ENCODE assay signal across 12 cellular contexts in genomic region chr19:13526552-13526951, GRCh38. TPM values are rescaled to one million over a fixed set of nuclear protein-coding genes. Genes with fewer than 3 reads are reported as not detected.
DNase-seq lines count a peak whose midpoint lies in the region; ATAC-seq, FAIRE-seq and TF ChIP-seq lines count a peak whose summit lies in the region.
"Had no signal": no experiment of that assay in that cellular context is flagged by ENCODE, and none has a peak within 500 bp of the region (broad histone marks: within the 10 kb centered on the region; RNA-seq: fewer than 3 reads in every experiment).

No MANE protein-coding gene starts in this region.

- POLR2A ChIA-PET in AG04450 (lab: Yijun Ruan, JAX) (no interaction called here), H1 (lab: Charles Lee; ENCODE audit: partially characterized antibody) (no interaction called here)

- no peaks in the 10 kb centered on the region for H4K20me1 ChIP-seq in H1 (replicated peaks in 1 of 2; ENCODE audit: control insufficient read depth in 1 of 2, insufficient read depth in 2 of 2, low read length in 2 of 2)

- 14% methylated on average over 2 of the region's 2 CpGs; no CpG with 5 or more reads in 1 of the 2 experiments for WGBS in H1 (ENCODE audit: extremely low coverage in 1 of 2, insufficient coverage in 1 of 2, insufficient read length in 1 of 2, insufficient replicate concordance in 2 of 2, low coverage in 1 of 2, low lambda C conversion rate in 2 of 2, missing lambda C conversion rate in 1 of 2), 2 experiments
- WGBS in spleen, 5 donors, result 8 to 25% (median 15%) methylated on average over 2 of the region's 2 CpGs

- no peak overlapping the region for H2AFZ ChIP-seq in H1 (ENCODE audit: low read length)

- H3K79me1 ChIP-seq in H1 (ENCODE audit: low read depth, low read length), result no peaks in the 10 kb centered on the region

- ATAC-seq in HG03135 (IDR thresholded peaks at IDR 0.05; ENCODE audit: unreplicated experiment) (no peak), HG02798 (IDR thresholded peaks at IDR 0.05; ENCODE audit: poor library complexity, unreplicated experiment) (no peak)
- ATAC-seq: esophagus mucosa, right cardiac atrium had no signal

- no peak overlapping the region for H3K9ac ChIP-seq in H1 (replicated peaks in 1 of 4; ENCODE audit: extremely low read depth in 1 of 4, low read depth in 3 of 4, low read length in 3 of 4)

- no peak overlapping the region for H3K23ac ChIP-seq in H1 (ENCODE audit: insufficient read length)

- H3K4me3 ChIP-seq in AG04450 (ENCODE audit: low read depth, low read length) (no peak overlapping the region), H1 (ENCODE audit: extremely low read depth in 1 of 4, insufficient read depth in 2 of 4, low read depth in 3 of 4, low read length in 4 of 4) (no peak overlapping the region), spleen (no peak overlapping the region)

- FAIRE-seq in D721Med (lab: Jason Lieb, UNC), result no peak
- FAIRE-seq in H1 (lab: Jason Lieb, UNC), result peak; percentile 97

- no peak for TF ChIP-seq EP300 in H1 (IDR thresholded peaks at IDR 0.05; ENCODE audit: borderline replicate concordance in 1 of 2, low read depth in 2 of 2, low read length in 2 of 2)

- no peak overlapping the region for H2BK20ac ChIP-seq in H1 (ENCODE audit: low read length)

- no peak overlapping the region for H3K14ac ChIP-seq in H1 (ENCODE audit: insufficient read length)

- H3K9me3 ChIP-seq in AG04450 (ENCODE audit: control insufficient read depth, insufficient read depth, low read length) (no peaks in the 10 kb centered on the region), H1 (ENCODE audit: insufficient read depth in 2 of 2, low read depth in 1 of 2, low read length in 1 of 2) (no peaks in the 10 kb centered on the region), spleen (peaks cover 0 to 16% (median 5%) of the 10 kb centered on the region in 8 donors)

- peak; percentile 59 to 67 for TF ChIP-seq RAD21 in H1 (IDR thresholded peaks at IDR 0.05 in 1 of 2, conservative IDR thresholded peaks at IDR 0.05 in 1 of 2; ENCODE audit: low read depth in 2 of 2, low read length in 2 of 2)

- H3K56ac ChIP-seq in H1 (replicated peaks; ENCODE audit: insufficient read length, low read depth, low read length), result no peak overlapping the region

- H2BK5ac ChIP-seq in H1 (ENCODE audit: low read depth, low read length), result no peak overlapping the region

- TF ChIP-seq CTCF in AG04450 (IDR thresholded peaks at IDR 0.05; ENCODE audit: low read depth, low read length) (peak; percentile 25; the same call in 1 of the 2 replicates), D721Med (IDR thresholded peaks at IDR 0.05; ENCODE audit: insufficient read depth, missing control alignments) (peak; percentile 22), H1 (IDR thresholded peaks at IDR 0.05; ENCODE audit: control extremely low read depth in 1 of 3, insufficient read depth in 1 of 3, low read depth in 1 of 3, low read length in 3 of 3) (peak; percentile 74 to 92 (median 83)), spleen (IDR thresholded peaks at IDR 0.05 in 8 of 11, conservative IDR thresholded peaks at IDR 0.05 in 3 of 11) (peak in 1 of 11 experiments; percentile 22)

- H3K4me1 ChIP-seq in H1 (replicated peaks in 1 of 4; ENCODE audit: control insufficient read depth in 3 of 4, insufficient read depth in 4 of 4, low read length in 3 of 4) (no peaks in the 10 kb centered on the region), spleen (no peaks in the 10 kb centered on the region)

- H3K23me2 ChIP-seq in H1 (ENCODE audit: low read depth, low read length), result no peaks in the 10 kb centered on the region; the same call in 1 of the 2 replicates

- H3K27me3 ChIP-seq in AG04450 (ENCODE audit: control insufficient read depth, insufficient read depth, low read length), result peaks cover 3% of the 10 kb centered on the region
- no peaks in the 10 kb centered on the region; a peak in 1 of 7 replicates for H3K27me3 ChIP-seq in H1 (replicated peaks in 1 of 4; ENCODE audit: control insufficient read depth in 3 of 4, extremely low read depth in 1 of 4, insufficient read depth in 3 of 4, low read length in 3 of 4)
- peaks cover 0 to 76% (median 5%) of the 10 kb centered on the region in 7 donors for H3K27me3 ChIP-seq in spleen (replicated peaks in 1 of 7)

- TF ChIP-seq POLR2A in H1 (IDR thresholded peaks at IDR 0.05; ENCODE audit: control extremely low read depth in 1 of 2, low read depth in 2 of 2, low read length in 2 of 2), result no peak
- no peak for TF ChIP-seq POLR2A in spleen (IDR thresholded peaks at IDR 0.05)

- CTCF ChIA-PET in AG04450 (lab: Charles Lee) (interaction anchor here (0.5 kb wide), 1 partner anchor 8 kb away, joined by 3 read pairs; no protein-coding TSS in a partner anchor), H1 (lab: Charles Lee; ENCODE audit: partially characterized antibody) (interaction anchor here (0.6 to 4.9 kb wide), 28 partner anchors 8 to 331 kb away, joined by 3 to 38 read pairs (median 4); no protein-coding TSS in a partner anchor)

- no peaks in the 10 kb centered on the region for H3K79me2 ChIP-seq in H1 (ENCODE audit: control insufficient read depth in 1 of 2, insufficient read depth in 2 of 2, low read length in 2 of 2)

- H4K8ac ChIP-seq in H1 (ENCODE audit: extremely low read depth, insufficient read depth, low read length), result no peak overlapping the region

- intact Hi-C loops in spleen (cut with DNase I; ENCODE audit: low total_unique reads), result no loop called here

- DNase-seq in AG04450 (ENCODE audit: low read depth, low spot score), result no peak
- no peak for DNase-seq in D721Med (ENCODE audit: insufficient read length, low spot score)
- peak; percentile 15 for DNase-seq in MV-4-11 (lab: John Stamatoyannopoulos, UW)
- DNase-seq in H1 (ENCODE audit: low read depth in 1 of 2, low spot score in 2 of 2), result peak; percentile 56 to 83
- DNase-seq in spleen, result no peak
- no peak for DNase-seq in LoVo (ENCODE audit: low spot score)
- DNase-seq: activated CD4-positive, alpha-beta T cell treated with anti-CD3 and anti-CD28 coated beads for 4 hours; right cardiac atrium; trophoblast cell had no signal

- no peak overlapping the region for H2BK15ac ChIP-seq in H1 (ENCODE audit: low read length)

- H3K36me3 ChIP-seq in H1 (ENCODE audit: control insufficient read depth in 2 of 4, insufficient read depth in 4 of 4, low read length in 3 of 4) (no peaks in the 10 kb centered on the region), spleen (no peaks in the 10 kb centered on the region)

- H3K4ac ChIP-seq in H1 (replicated peaks; ENCODE audit: insufficient read length, low read depth, low read length), result no peak overlapping the region

- no peak overlapping the region for H2BK12ac ChIP-seq in H1 (ENCODE audit: low read depth, low read length)

- no peak overlapping the region for H4K91ac ChIP-seq in H1 (replicated peaks; ENCODE audit: insufficient read length, low read length)

- no peak overlapping the region for H3K27ac ChIP-seq in AG04450 (ENCODE audit: low read depth, low read length)
- H3K27ac ChIP-seq in H1 (ENCODE audit: low read depth, low read length), result no peak overlapping the region
- H3K27ac ChIP-seq in spleen, result no peak overlapping the region

- no peak overlapping the region for H4K5ac ChIP-seq in H1 (ENCODE audit: insufficient read length, low read depth, low read length)

- H2BK120ac ChIP-seq in H1 (replicated peaks; ENCODE audit: low read depth, low read length), result no peak overlapping the region

- H3K18ac ChIP-seq in H1 (ENCODE audit: extremely low read depth, low read length), result no peak overlapping the region

- H2AK5ac ChIP-seq in H1 (ENCODE audit: low read depth, low read length), result no peak overlapping the region

- no peak overlapping the region for H3K4me2 ChIP-seq in H1 (ENCODE audit: insufficient read depth in 1 of 2, low read depth in 2 of 2, low read length in 2 of 2)

TF ChIP-seq in H1, 55 proteins besides CTCF, POLR2A, EP300 and RAD21:
- TF ChIP-seq FOSL1 (IDR thresholded peaks at IDR 0.05; ENCODE audit: insufficient read depth, low read depth, low read length) (no peak), JUN (IDR thresholded peaks at IDR 0.05; ENCODE audit: low read depth, low read length) (0 out of 2 replicates have a peak, but pooled peaks have one; percentile 44), SP4 (IDR thresholded peaks at IDR 0.05; ENCODE audit: low read length) (no peak), SRF (IDR thresholded peaks at IDR 0.05; ENCODE audit: low read depth, low read length) (no peak), SP2 (IDR thresholded peaks at IDR 0.05; ENCODE audit: low read length) (no peak), RFX5 (IDR thresholded peaks at IDR 0.05; ENCODE audit: borderline replicate concordance, low read depth, low read length) (peak; percentile 76; the same call in 1 of the 2 replicates), CREB1 (IDR thresholded peaks at IDR 0.05) (peak; percentile 45), YY1 (IDR thresholded peaks at IDR 0.05; ENCODE audit: low read depth, low read length) (no peak), TEAD4 (IDR thresholded peaks at IDR 0.05; ENCODE audit: low read depth, low read length) (peak; percentile 95), JUND (IDR thresholded peaks at IDR 0.05; ENCODE audit: low read length) (peak; percentile 93), CEBPB (IDR thresholded peaks at IDR 0.05; ENCODE audit: low read depth, low read length) (no peak)
TF ChIP-seq in H1: peak in this region for 5.

RNA-seq across cellular contexts. Expression of gene CACNA1A, which starts 20.3 kb away (rescaled TPM):
- polyA plus RNA-seq in AG04450 (2011; rRNA removed) (12.2 and 14.4 TPM in 2 replicates), H1 (2011; rRNA removed) (10.7 and 12.8 TPM in 2 replicates), spleen (under 1 TPM; 0.39 to 0.58 (median 0.44) TPM)
- 26.6 and 29.7 TPM in 2 replicates for polyA minus RNA-seq in AG04450 (2011; rRNA and poly(A)+ RNA removed)
- total RNA-seq in H1 (2021; fragmentation: NEBNext Ultra II Directional; extraction: Animal tissue kit (Norgen Biotek cat#: 25700)), result 25.3 and 25.7 TPM in 2 replicates
- polyA plus RNA-seq in H1 (2011; cell fraction: cytosol; rRNA removed), result 9.8 TPM
- polyA plus RNA-seq in H1 (2011; cell fraction: nucleus; rRNA removed), result 46.3 TPM
- polyA plus RNA-seq in H1 (2012, experiment 1 of 2), result 20.3 to 23.5 TPM (median 23.0 TPM) in 4 replicates
- 6.8 TPM for polyA plus RNA-seq in H1 (2012, experiment 2 of 2)
- polyA plus RNA-seq in H1 (2013, experiment 1 of 2), result 13.1 TPM
- 10.4 TPM for polyA plus RNA-seq in H1 (2013, experiment 2 of 2)
- polyA minus RNA-seq in H1 (2011; rRNA and poly(A)+ RNA removed), result 44.2 and 51.2 TPM in 2 replicates
- polyA minus RNA-seq in H1 (2011; cell fraction: cytosol; rRNA and poly(A)+ RNA removed), result 16.4 TPM
- 71.1 TPM for polyA minus RNA-seq in H1 (2011; cell fraction: nucleus; rRNA and poly(A)+ RNA removed)
- 1 to 10 TPM in 4 of 7 donors, under 1 TPM in 3; 0.46 to 1.9 (median 1.4) TPM for total RNA-seq in spleen

Comparison
In these comparisons a context has a peak if more than half of its experiments do, and no peak if none do; other contexts are left out.
1. DNase-seq: peak in MV-4-11 (single experiment) and H1 (2 of 2); none in AG04450 (single experiment), D721Med (single experiment), spleen (single experiment) and LoVo (single experiment).